Comparison of ENCODE assay signal across 23 cellular contexts in genomic region chr2:26904839-26905238, GRCh38. TPM values are rescaled to one million over a fixed set of nuclear protein-coding genes. Genes with fewer than 3 reads are reported as not detected.
DNase-seq lines count a peak whose midpoint lies in the region; ATAC-seq, FAIRE-seq and TF ChIP-seq lines count a peak whose summit lies in the region.
"Had no signal": no experiment of that assay in that cellular context is flagged by ENCODE, and none has a peak within 500 bp of the region (broad histone marks: within the 10 kb centered on the region; RNA-seq: fewer than 3 reads in every experiment).

No MANE protein-coding gene starts in this region.

- 0 out of 4 replicates have a peak, but pooled peaks of 1 of the 2 experiments have one; percentile 16 for TF ChIP-seq EP300 in GM12878 (IDR thresholded peaks at IDR 0.05; ENCODE audit: borderline replicate concordance in 1 of 2, control insufficient read depth in 1 of 2, low read depth in 2 of 2, low read length in 2 of 2)

- no peak overlapping the region for H2AFZ ChIP-seq in GM12878 (ENCODE audit: control insufficient read depth, low read depth, low read length)

- H3K27me3 ChIP-seq in GM12878 (replicated peaks in 1 of 2; ENCODE audit: control insufficient read depth in 2 of 2, insufficient read depth in 2 of 2, low read length in 1 of 2) (no peaks in the 10 kb centered on the region; a peak in 1 of 4 replicates), aorta (ENCODE audit: control insufficient read depth in 1 of 2, insufficient read depth in 2 of 2, low read length in 1 of 2) (no peaks in the 10 kb centered on the region)
- H3K27me3 ChIP-seq: BLaER1 had no signal

- WGBS in GM12878 (ENCODE audit: insufficient coverage, insufficient replicate concordance, low lambda C conversion rate, missing lambda C conversion rate) = 18% methylated on average over 2 of the region's 2 CpGs
- 82 to 94% methylated on average over 2 of the region's 2 CpGs for WGBS in aorta, 2 donors

- TF ChIP-seq CTCF in GM13977 (IDR thresholded peaks at IDR 0.05; ENCODE audit: extremely low read depth, insufficient read depth, missing control alignments) (no peak), GM12878 (IDR thresholded peaks at IDR 0.05 in 2 of 3, conservative IDR thresholded peaks at IDR 0.05 in 1 of 3; ENCODE audit: control insufficient read depth in 2 of 3, extremely low read depth in 1 of 3, insufficient read depth in 1 of 3, low read depth in 3 of 3, low read length in 3 of 3) (no peak)

- H3K27ac ChIP-seq in GM12878 (ENCODE audit: control insufficient read depth, insufficient read depth) (no peak overlapping the region), aorta (ENCODE audit: low read depth in 1 of 2, low read length in 2 of 2) (no peak overlapping the region)
- H3K27ac ChIP-seq: BLaER1 had no signal

- H3K4me3 ChIP-seq in GM12878 = no peak overlapping the region
- no peak overlapping the region for H3K4me3 ChIP-seq in aorta (ENCODE audit: low read length in 2 of 2)
- H3K4me3 ChIP-seq: BLaER1 had no signal

- intact Hi-C loops in GM12878 (cut with micrococcal nuclease; ENCODE audit: unreplicated experiment) (no loop called here), aorta (cut with DNase I) (no loop called here)

- no peaks in the 10 kb centered on the region for H4K20me1 ChIP-seq in GM12878 (ENCODE audit: control insufficient read depth, insufficient read depth)
- H4K20me1 ChIP-seq: BLaER1 had no signal

- RAD21 ChIA-PET in GM12878 (lab: Charles Lee; ENCODE audit: unreplicated experiment) = no interaction called here

- DNase-seq in GM13977 (ENCODE audit: low spot score) (peak; percentile 26), GM12878 (ENCODE audit: low read depth, low spot score) (peak; percentile 24), NCI-H2081 treated with DMSO at 0.1 percent for 48 hours (lab: John Stamatoyannopoulos, UW) (no peak), NCI-H2171 treated with DMSO at 0.1 percent for 48 hours (lab: John Stamatoyannopoulos, UW) (no peak), aorta (no peak)
- DNase-seq: activated CD4-positive, alpha-beta T cell treated with anti-CD3 and anti-CD28 coated beads for 36 hours; dermis blood vessel endothelial cell; erythroblast; GOT3; left colon; midbrain; NCI-H1436; nephron progenitor cell; stimulated activated CD4-positive, alpha-beta T cell treated with anti-CD3 and anti-CD28 coated beads, Interleukin-12 subunit alpha, Interleukin-12 subunit beta, amount 100 ng/mL, for 4 hours had no signal

- no peaks in the 10 kb centered on the region for H3K79me2 ChIP-seq in GM12878 (ENCODE audit: control insufficient read depth, insufficient read depth, low read length)

- H3K9me3 ChIP-seq in GM12878 (replicated peaks; ENCODE audit: control insufficient read depth, insufficient read depth, low read length) = no peaks in the 10 kb centered on the region
- no peaks in the 10 kb centered on the region for H3K9me3 ChIP-seq in aorta (ENCODE audit: control insufficient read depth, low read length)
- H3K9me3 ChIP-seq: BLaER1 had no signal

- peaks cover 5% of the 10 kb centered on the region for H3K4me1 ChIP-seq in GM12878 (ENCODE audit: control insufficient read depth, insufficient read depth, low read length)
- no peaks in the 10 kb centered on the region for H3K4me1 ChIP-seq in aorta (ENCODE audit: control insufficient read depth in 1 of 2, insufficient read depth in 2 of 2, low read length in 2 of 2)

- CTCF ChIA-PET in GM12878 (lab: Yijun Ruan, JAX) = interaction anchor here (0.5 to 1.3 kb wide), 3 partner anchors 12 to 106 kb away, joined by 3 to 4 read pairs (median 3); no protein-coding TSS in a partner anchor

- ATAC-seq in GM19397 (IDR thresholded peaks at IDR 0.05; ENCODE audit: unreplicated experiment) (peak; percentile 80), HG03060 (IDR thresholded peaks at IDR 0.05; ENCODE audit: low read depth, unreplicated experiment) (peak; percentile 79), GM12878 (peak; percentile 88), GM18873 (IDR thresholded peaks at IDR 0.05; ENCODE audit: low FRiP score, unreplicated experiment) (no peak), aorta (ENCODE audit: low FRiP score) (no peak)
- ATAC-seq: activated CD4-positive, alpha-beta T cell treated with anti-CD3 and anti-CD28 coated beads for 36 hours; left colon had no signal

- no peak for TF ChIP-seq POLR2A in GM12878 (IDR thresholded peaks at IDR 0.05; ENCODE audit: low read depth, low read length)

- TF ChIP-seq RAD21 in GM12878 (IDR thresholded peaks at IDR 0.05; ENCODE audit: insufficient read depth, low read depth, low read length) = no peak

- POLR2A ChIA-PET in GM12878 (lab: Charles Lee) = no interaction called here

- no peak for FAIRE-seq in GM12878 (lab: Jason Lieb, UNC)
- FAIRE-seq: A204.1, bronchial epithelial cell, frontal cortex, G401.6 had no signal

- H3K9ac ChIP-seq in GM12878 (ENCODE audit: control insufficient read depth, insufficient read depth, low read length) = no peak overlapping the region
- H3K9ac ChIP-seq: BLaER1 had no signal

- no peak overlapping the region for H3K4me2 ChIP-seq in GM12878 (ENCODE audit: control insufficient read depth, insufficient read depth)
- H3K4me2 ChIP-seq: BLaER1 had no signal

- SMC1A ChIA-PET in GM12878 (lab: Charles Lee; ENCODE audit: uncharacterized antibody, unreplicated experiment) = interaction anchor here (0.9 kb wide), 1 partner anchor 16 kb away, joined by 3 read pairs; no protein-coding TSS in a partner anchor

- BruUV-seq in GM12878 (replicated peaks; lab: Mats Ljungman, UMichigan) = no TSS peak

- in situ Hi-C loops in GM13977 (cut with MboI; ENCODE audit: low pct_unique_long_range_greater_than_20kb, low sequenced_read_pairs, unreplicated experiment) = no loop called here
- in situ Hi-C loops in GM12878 (cut with MboI) = no loop called here

- H3K36me3 ChIP-seq in GM12878 (ENCODE audit: control insufficient read depth in 2 of 2, insufficient read depth in 2 of 2, low read length in 1 of 2) (no peaks in the 10 kb centered on the region), aorta (ENCODE audit: control insufficient read depth in 1 of 2, insufficient read depth in 2 of 2, low read length in 1 of 2) (no peaks in the 10 kb centered on the region)
- H3K36me3 ChIP-seq: BLaER1 had no signal

TF ChIP-seq in GM12878, 131 proteins besides CTCF, POLR2A, EP300 and RAD21 (continues in another document):
- TF ChIP-seq, protein P1, sequence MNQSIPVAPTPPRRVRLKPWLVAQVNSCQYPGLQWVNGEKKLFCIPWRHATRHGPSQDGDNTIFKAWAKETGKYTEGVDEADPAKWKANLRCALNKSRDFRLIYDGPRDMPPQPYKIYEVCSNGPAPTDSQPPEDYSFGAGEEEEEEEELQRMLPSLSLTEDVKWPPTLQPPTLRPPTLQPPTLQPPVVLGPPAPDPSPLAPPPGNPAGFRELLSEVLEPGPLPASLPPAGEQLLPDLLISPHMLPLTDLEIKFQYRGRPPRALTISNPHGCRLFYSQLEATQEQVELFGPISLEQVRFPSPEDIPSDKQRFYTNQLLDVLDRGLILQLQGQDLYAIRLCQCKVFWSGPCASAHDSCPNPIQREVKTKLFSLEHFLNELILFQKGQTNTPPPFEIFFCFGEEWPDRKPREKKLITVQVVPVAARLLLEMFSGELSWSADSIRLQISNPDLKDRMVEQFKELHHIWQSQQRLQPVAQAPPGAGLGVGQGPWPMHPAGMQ (IDR thresholded peaks at IDR 0.05; ENCODE audit: borderline replicate concordance) = no peak
- TF ChIP-seq SIN3A (IDR thresholded peaks at IDR 0.05; ENCODE audit: low read depth, low read length) (no peak), DPF2 (IDR thresholded peaks at IDR 0.05) (no peak), MEF2B (IDR thresholded peaks at IDR 0.05; ENCODE audit: partially characterized antibody, poor library complexity, severe bottlenecking) (peak; percentile 37), CREB1 (IDR thresholded peaks at IDR 0.05; ENCODE audit: low read depth) (no peak), SMC3 (IDR thresholded peaks at IDR 0.05; ENCODE audit: borderline replicate concordance, low read length) (no peak)
- TF ChIP-seq, protein P2, sequence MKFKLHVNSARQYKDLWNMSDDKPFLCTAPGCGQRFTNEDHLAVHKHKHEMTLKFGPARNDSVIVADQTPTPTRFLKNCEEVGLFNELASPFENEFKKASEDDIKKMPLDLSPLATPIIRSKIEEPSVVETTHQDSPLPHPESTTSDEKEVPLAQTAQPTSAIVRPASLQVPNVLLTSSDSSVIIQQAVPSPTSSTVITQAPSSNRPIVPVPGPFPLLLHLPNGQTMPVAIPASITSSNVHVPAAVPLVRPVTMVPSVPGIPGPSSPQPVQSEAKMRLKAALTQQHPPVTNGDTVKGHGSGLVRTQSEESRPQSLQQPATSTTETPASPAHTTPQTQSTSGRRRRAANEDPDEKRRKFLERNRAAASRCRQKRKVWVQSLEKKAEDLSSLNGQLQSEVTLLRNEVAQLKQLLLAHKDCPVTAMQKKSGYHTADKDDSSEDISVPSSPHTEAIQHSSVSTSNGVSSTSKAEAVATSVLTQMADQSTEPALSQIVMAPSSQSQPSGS (IDR thresholded peaks at IDR 0.05; ENCODE audit: low read length) = no peak
- TF ChIP-seq, protein P3, sequence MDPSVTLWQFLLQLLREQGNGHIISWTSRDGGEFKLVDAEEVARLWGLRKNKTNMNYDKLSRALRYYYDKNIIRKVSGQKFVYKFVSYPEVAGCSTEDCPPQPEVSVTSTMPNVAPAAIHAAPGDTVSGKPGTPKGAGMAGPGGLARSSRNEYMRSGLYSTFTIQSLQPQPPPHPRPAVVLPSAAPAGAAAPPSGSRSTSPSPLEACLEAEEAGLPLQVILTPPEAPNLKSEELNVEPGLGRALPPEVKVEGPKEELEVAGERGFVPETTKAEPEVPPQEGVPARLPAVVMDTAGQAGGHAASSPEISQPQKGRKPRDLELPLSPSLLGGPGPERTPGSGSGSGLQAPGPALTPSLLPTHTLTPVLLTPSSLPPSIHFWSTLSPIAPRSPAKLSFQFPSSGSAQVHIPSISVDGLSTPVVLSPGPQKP (IDR thresholded peaks at IDR 0.05; ENCODE audit: low read depth, low read length) = no peak

RNA-seq across cellular contexts. Expression of gene DPYSL5, which starts 56.9 kb away (rescaled TPM):
- not detected in 2 replicates for total RNA-seq in GM12878 (2013; cell fraction: nucleolus; rRNA removed)
- total RNA-seq in GM12878 (2014; rRNA removed) (not detected in 2 replicates), GM12878 (2014; rRNA removed; fragmentation: Illumina TruSeq; extraction: Trizol) (not detected in 2 replicates), GM12878 (2021) (not detected in 2 replicates), aorta (not detected)
- not detected for polyA plus RNA-seq in GM12878 (2011; ENCODE audit: low read depth)
- polyA plus RNA-seq in GM12878 (2011; rRNA removed) (not detected in 2 replicates), GM12878 (2014; fragmentation: Illumina TruSeq; extraction: Trizol) (not detected in 2 replicates), GM12878 (2014; fragmentation: Nextera tagmentation; extraction: Ambion mirVana) (not detected), GM12878 (2014; rRNA removed) (not detected in 2 replicates), GM12878 (2016; fragmentation: Nextera tagmentation; extraction: Ambion mirVana) (not detected), aorta (not detected)
- polyA plus RNA-seq in GM12878 (2011; cell fraction: cytosol; rRNA removed) = 0.03 TPM in 1 of 2 replicates, not detected in the other
- not detected in 2 replicates for polyA plus RNA-seq in GM12878 (2011; cell fraction: nucleus; rRNA removed)
- not detected in 2 replicates for polyA plus RNA-seq in GM12878 (2012)
- 0.37 TPM in 1 of 2 replicates, not detected in the other for polyA minus RNA-seq in GM12878 (2011; rRNA and poly(A)+ RNA removed)
- not detected in 2 replicates for polyA minus RNA-seq in GM12878 (2011; cell fraction: cytosol; rRNA and poly(A)+ RNA removed)
- not detected in 2 replicates for polyA minus RNA-seq in GM12878 (2011; cell fraction: nucleus; rRNA and poly(A)+ RNA removed)
- total RNA-seq: bronchial epithelial cell, dermis blood vessel endothelial cell, pulmonary artery endothelial cell had no signal

Comparison
In these comparisons a context has a peak if more than half of its experiments do, and no peak if none do; other contexts are left out.
1. DNase-seq: peak in GM13977 (single experiment) and GM12878 (single experiment); none in NCI-H2081 treated with DMSO at 0.1 percent for 48 hours (single experiment), NCI-H2171 treated with DMSO at 0.1 percent for 48 hours (single experiment) and aorta (0 of 2).
2. ATAC-seq: peak in GM19397 (single experiment), HG03060 (single experiment) and GM12878 (single experiment); none in GM18873 (single experiment) and aorta (single experiment).